In genomic region chr10:126186746-126187145, GRCh38 we compare ENCODE assay signal across 21 cellular contexts.
DNase-seq lines count a peak whose midpoint lies in the region; ATAC-seq, FAIRE-seq and TF ChIP-seq lines count a peak whose summit lies in the region.
"Had no signal": no experiment of that assay in that cellular context is flagged by ENCODE, and none has a peak within 500 bp of the region (broad histone marks: within the 10 kb centered on the region; RNA-seq: fewer than 3 reads in every experiment).

No MANE protein-coding gene starts in this region.

- H3K36me3 Mint-ChIP-seq in glutamatergic neuron (ENCODE audit: unreplicated experiment), result no peaks in the 10 kb centered on the region

- peaks cover 10% of the 10 kb centered on the region for H3K9me3 Mint-ChIP-seq in glutamatergic neuron (ENCODE audit: unreplicated experiment)
- H3K9me3 Mint-ChIP-seq: H9 had no signal

- TF ChIP-seq POLR2A in A549 (IDR thresholded peaks at IDR 0.05; ENCODE audit: low read length), result no peak

- no peak for TF ChIP-seq RAD21 in A549 (conservative IDR thresholded peaks at IDR 0.05 in 1 of 2, IDR thresholded peaks at IDR 0.05 in 1 of 2)

- H3K27me3 Mint-ChIP-seq in glutamatergic neuron (ENCODE audit: unreplicated experiment), result peaks cover 4% of the 10 kb centered on the region

- H3K4me3 ChIP-seq in A549 (no peak overlapping the region), dorsolateral prefrontal cortex (no peak overlapping the region)
- H3K4me3 ChIP-seq: BLaER1 treated with 17β-estradiol and CSF1 and Interleukin-3, amounts not matched to agents 10 nM and 100 nM had no signal

- no peaks in the 10 kb centered on the region for H3K9me3 ChIP-seq in A549

- H3K4me2 ChIP-seq in A549, result peak overlapping the region; percentile 67
- H3K4me2 ChIP-seq: BLaER1 treated with 17β-estradiol and CSF1 and Interleukin-3, amounts not matched to agents 10 nM and 100 nM had no signal

- H3K27me3 ChIP-seq in dorsolateral prefrontal cortex, result no peaks in the 10 kb centered on the region
- H3K27me3 ChIP-seq: BLaER1 treated with 17β-estradiol and CSF1 and Interleukin-3, amounts not matched to agents 10 nM and 100 nM had no signal

- 52% methylated on average over 5 of the region's 5 CpGs for WGBS in A549 (ENCODE audit: missing lambda C conversion rate)

- H3K27ac ChIP-seq in A549 (peak overlapping the region; percentile 39 to 66; a peak in 4 of 6 replicates), dorsolateral prefrontal cortex (no peak overlapping the region)
- H3K27ac ChIP-seq: BLaER1 treated with 17β-estradiol and CSF1 and Interleukin-3, amounts not matched to agents 10 nM and 100 nM; HL-60 had no signal

- no peak for TF ChIP-seq EP300 in A549 (IDR thresholded peaks at IDR 0.05)

- FAIRE-seq in A549 (lab: Jason Lieb, UNC), result no peak
- FAIRE-seq: GM19239 had no signal

- ATAC-seq in A549 (peak; percentile 67 to 78; a peak in 5 of 6 replicates), HG02678 (IDR thresholded peaks at IDR 0.05; ENCODE audit: unreplicated experiment) (no peak)

- TF ChIP-seq CTCF in A549 (IDR thresholded peaks at IDR 0.05), result no peak
- TF ChIP-seq CTCF in glutamatergic neuron (IDR thresholded peaks at IDR 0.05; ENCODE audit: partially characterized antibody, unreplicated experiment), result no peak
- TF ChIP-seq CTCF in dorsolateral prefrontal cortex (IDR thresholded peaks at IDR 0.05 in 54 of 56, conservative IDR thresholded peaks at IDR 0.05 in 2 of 56; ENCODE audit: low read depth in 1 of 56, partially characterized antibody in 56 of 56), result no peak

- H3K4me1 Mint-ChIP-seq in glutamatergic neuron (ENCODE audit: low read depth, unreplicated experiment), result peaks cover 28% of the 10 kb centered on the region
- H3K4me1 Mint-ChIP-seq: CD8-positive, alpha-beta memory T cell had no signal

- H3K27ac Mint-ChIP-seq in glutamatergic neuron (ENCODE audit: unreplicated experiment), result peak overlapping the region; percentile 39
- H3K27ac Mint-ChIP-seq: H9 had no signal

- no peak overlapping the region for H3K4me3 Mint-ChIP-seq in glutamatergic neuron (ENCODE audit: unreplicated experiment)
- H3K4me3 Mint-ChIP-seq: CD8-positive, alpha-beta memory T cell; H9 had no signal

- DNase-seq in A549 (ENCODE audit: low read depth in 1 of 2, low spot score in 1 of 2), result peak; percentile 34
- DNase-seq in ELR (ENCODE audit: low read depth), result peak; percentile 28
- DNase-seq in RPMI7951 (ENCODE audit: low read depth), result peak; percentile 30
- no peak for DNase-seq in glutamatergic neuron
- no peak for DNase-seq in dorsolateral prefrontal cortex
- no peak for DNase-seq in NCI-H146 (lab: John Stamatoyannopoulos, UW)
- DNase-seq in NCI-H2029 treated with DMSO at 0.1 percent for 48 hours (lab: John Stamatoyannopoulos, UW), result no peak
- DNase-seq: 8988T; CD8-positive, alpha-beta memory T cell; MV-4-11; NCI-H1417; NCI-H2029; NCI-H2171 treated with DMSO at 0.1 percent for 48 hours; NCI-H446 treated with DMSO at 0.1 percent for 48 hours; NK-92 treated with Interleukin-12 subunit alpha and Interleukin-12 subunit beta, amount 100 ng/mL, for 24 hours; T-helper 1 cell had no signal

- POLR2A ChIA-PET in A549 (lab: Yijun Ruan, JAX), result no interaction called here

- peaks cover 19% of the 10 kb centered on the region for H3K4me1 ChIP-seq in A549
- H3K4me1 ChIP-seq: BLaER1 treated with 17β-estradiol and CSF1 and Interleukin-3, amounts not matched to agents 10 nM and 100 nM had no signal

- intact Hi-C loops in dorsolateral prefrontal cortex (cut with DNase I), result no loop called here

- CTCF ChIA-PET in A549 (lab: Yijun Ruan, JAX), result interaction anchor here (0.8 kb wide), 1 partner anchor 163 kb away, joined by 3 read pairs; no protein-coding TSS in a partner anchor

TF ChIP-seq in A549, 52 proteins besides CTCF, POLR2A, EP300 and RAD21:
- TF ChIP-seq REST (IDR thresholded peaks at IDR 0.05) (no peak), HOXB13 (CRISPR knock-in tag; IDR thresholded peaks at IDR 0.05; ENCODE audit: low read depth) (no peak), EHMT2 (IDR thresholded peaks at IDR 0.05; ENCODE audit: low read depth) (peak; percentile 44; the same call in 1 of the 2 replicates), RNF2 (IDR thresholded peaks at IDR 0.05; ENCODE audit: borderline replicate concordance, low read depth) (no peak), ZSCAN20 (CRISPR knock-in tag; IDR thresholded peaks at IDR 0.05) (no peak), ZC3H11A (IDR thresholded peaks at IDR 0.05) (no peak), FOSL2 (IDR thresholded peaks at IDR 0.05) (peak; percentile 41; the same call in 1 of the 2 replicates), FOSL2 (CRISPR knock-in tag; IDR thresholded peaks at IDR 0.05) (peak; percentile 48; the same call in 1 of the 2 replicates), PHF8 (IDR thresholded peaks at IDR 0.05; ENCODE audit: borderline replicate concordance, low read depth) (no peak), ZNF302 (CRISPR knock-in tag; IDR thresholded peaks at IDR 0.05) (no peak), KDM5A (IDR thresholded peaks at IDR 0.05) (no peak), JUNB (IDR thresholded peaks at IDR 0.05) (0 out of 2 replicates have a peak, but pooled peaks have one; percentile 17), NFE2L2 (conservative IDR thresholded peaks at IDR 0.05; ENCODE audit: low read length) (no peak), USF2 (IDR thresholded peaks at IDR 0.05) (no peak), MAZ (IDR thresholded peaks at IDR 0.05; ENCODE audit: borderline replicate concordance, low read depth, low read length) (no peak), CEBPB (IDR thresholded peaks at IDR 0.05) (no peak), SREBF2 (IDR thresholded peaks at IDR 0.05) (no peak), TFCP2L1 (CRISPR knock-in tag; IDR thresholded peaks at IDR 0.05) (no peak), KDM1A (IDR thresholded peaks at IDR 0.05; ENCODE audit: low read depth) (no peak), NR3C1 (IDR thresholded peaks at IDR 0.05) (no peak), HOXB5 (CRISPR knock-in tag; IDR thresholded peaks at IDR 0.05) (no peak), ELK1 (IDR thresholded peaks at IDR 0.05; ENCODE audit: low read depth, low read length) (no peak), CBX2 (IDR thresholded peaks at IDR 0.05; ENCODE audit: borderline replicate concordance, low read depth) (no peak), NPAS2 (CRISPR knock-in tag; IDR thresholded peaks at IDR 0.05; ENCODE audit: borderline replicate concordance) (no peak)

Comparison
In these comparisons a context has a peak if more than half of its experiments do, and no peak if none do; other contexts are left out.
1. DNase-seq: peak in A549 (2 of 2), ELR (single experiment) and RPMI7951 (single experiment); none in glutamatergic neuron (single experiment), dorsolateral prefrontal cortex (0 of 10), NCI-H146 (single experiment) and NCI-H2029 treated with DMSO at 0.1 percent for 48 hours (single experiment).
2. H3K27ac ChIP-seq: peak in A549 (2 of 2); none in dorsolateral prefrontal cortex (0 of 59).